Comparison of ENCODE assay signal across 1 cellular context in the genomic region with DNA sequence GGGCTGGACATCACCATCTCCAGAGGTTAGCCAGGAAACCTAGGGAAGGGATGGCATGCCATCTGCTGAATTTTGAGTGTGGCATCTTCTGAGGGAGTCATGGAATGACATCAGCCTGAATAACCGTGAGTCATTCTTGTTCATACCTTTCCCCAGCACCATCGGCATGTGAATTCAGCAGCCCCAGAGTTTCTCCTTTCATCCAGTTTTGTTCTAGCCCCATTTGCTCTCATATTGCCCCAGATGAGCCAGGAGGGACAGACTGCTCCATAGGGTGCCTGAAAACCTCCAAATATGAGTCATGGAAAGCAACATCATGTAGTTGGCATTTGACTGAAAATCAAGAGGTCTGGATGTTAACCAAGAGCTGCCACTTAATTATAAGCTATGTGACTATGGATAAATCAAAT.
TF ChIP-seq lines count a peak whose summit lies in the region.

No MANE protein-coding gene starts in this region.

TF ChIP-seq in endothelial cell of umbilical vein, 7 proteins besides CTCF, POLR2A, EP300 and RAD21:
- TF ChIP-seq JUN (IDR thresholded peaks at IDR 0.05; ENCODE audit: borderline replicate concordance, insufficient read depth, insufficient read length, low read depth) (peak; percentile 35), POLR2AphosphoS5 (IDR thresholded peaks at IDR 0.05; ENCODE audit: insufficient read depth, low read depth, low read length) (no peak), FOS (IDR thresholded peaks at IDR 0.05; ENCODE audit: borderline replicate concordance, insufficient read depth, low read length) (peak; percentile 59)
